ENCODE assay signal across 14 cellular contexts in the genomic region with DNA sequence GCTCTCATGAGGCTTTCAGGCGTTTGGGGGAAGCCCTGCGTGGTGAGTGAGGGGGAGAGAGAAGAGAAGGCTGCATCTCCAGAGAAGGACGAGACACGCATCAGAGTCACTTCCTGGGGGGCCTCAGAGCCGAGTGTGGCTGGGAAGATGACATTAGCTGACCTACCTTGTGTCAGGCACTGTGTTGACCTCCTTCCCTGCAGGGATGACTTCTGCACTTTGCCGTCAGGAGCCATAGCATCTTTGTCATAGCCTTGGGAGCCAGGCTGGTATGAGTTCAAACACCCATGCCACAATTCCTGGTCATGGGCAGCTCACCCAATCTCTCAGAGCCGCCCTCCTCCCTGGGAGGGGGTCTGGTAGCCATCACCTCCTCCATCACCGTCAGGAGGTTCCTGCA. TPM values are rescaled to one million over a fixed set of nuclear protein-coding genes. Genes with fewer than 3 reads are reported as not detected.
A peak's percentile ranks its signal among the peaks of the same experiment; 100 is the strongest.
DNase-seq lines count a peak whose midpoint lies in the region; ATAC-seq and TF ChIP-seq lines count a peak whose summit lies in the region.
"Had no signal": no experiment of that assay in that cellular context is flagged by ENCODE, and none has a peak within 500 bp of the region (broad histone marks: within the 10 kb centered on the region; RNA-seq: fewer than 3 reads in every experiment).

No MANE protein-coding gene starts in this region.

- H3K4me3 ChIP-seq in left ventricle myocardium inferior, result peak overlapping the region; percentile 31
- H3K4me3 ChIP-seq in right cardiac atrium (ENCODE audit: low read length), result no peak overlapping the region
- no peak overlapping the region for H3K4me3 ChIP-seq in uterus
- H3K4me3 ChIP-seq: mucosa of descending colon, thoracic aorta had no signal

- peak overlapping the region; percentile 97 for H3K27ac ChIP-seq in left ventricle myocardium inferior (replicated peaks)
- H3K27ac ChIP-seq in right cardiac atrium (ENCODE audit: low read length), result peak overlapping the region; percentile 59
- peak overlapping the region; percentile 84 to 96 for H3K27ac ChIP-seq in uterus

- 56% methylated on average over 8 of the region's 8 CpGs for WGBS in right cardiac atrium

- no peak for ATAC-seq in right cardiac atrium
- no peak for ATAC-seq in GM21526 (IDR thresholded peaks at IDR 0.05; ENCODE audit: low FRiP score, unreplicated experiment)
- ATAC-seq: activated naive CD4-positive, alpha-beta T cell treated with anti-CD3 and anti-CD28 coated beads, Interleukin-2, amount 50 U/mL, for 72 hours had no signal

- intact Hi-C loops in left ventricle myocardium inferior (cut with micrococcal nuclease), result no loop called here
- intact Hi-C loops in cardiac septum (cut with DNase I), result no loop called here
- intact Hi-C loops in right cardiac atrium (cut with DNase I), result no loop called here
- intact Hi-C loops in posterior vena cava (cut with DNase I), result no loop called here
- intact Hi-C loops in uterus (cut with DNase I; ENCODE audit: low total_unique reads), result no loop called here

- H3K4me1 ChIP-seq in left ventricle myocardium inferior, result peaks cover 99% of the 10 kb centered on the region
- peaks cover 27% of the 10 kb centered on the region for H3K4me1 ChIP-seq in right cardiac atrium (ENCODE audit: control insufficient read depth, insufficient read depth, low read length)
- H3K4me1 ChIP-seq in uterus, result peaks cover 7 to 31% of the 10 kb centered on the region in 2 donors

- no peaks in the 10 kb centered on the region for H3K27me3 ChIP-seq in left ventricle myocardium inferior (ENCODE audit: low read depth)
- no peaks in the 10 kb centered on the region for H3K27me3 ChIP-seq in right cardiac atrium (ENCODE audit: control insufficient read depth, insufficient read depth)
- H3K27me3 ChIP-seq in uterus, result no peaks in the 10 kb centered on the region

- no peak for TF ChIP-seq CTCF in left ventricle myocardium inferior (IDR thresholded peaks at IDR 0.05; ENCODE audit: borderline replicate concordance)
- no peak for TF ChIP-seq CTCF in uterus (IDR thresholded peaks at IDR 0.05)

- H3K9me3 ChIP-seq in left ventricle myocardium inferior (replicated peaks), result peaks cover 15% of the 10 kb centered on the region
- H3K9me3 ChIP-seq in right cardiac atrium (ENCODE audit: control insufficient read depth, low read length), result no peaks in the 10 kb centered on the region
- H3K9me3 ChIP-seq in uterus, result peaks cover 0 to 4% of the 10 kb centered on the region in 2 donors
- H3K9me3 ChIP-seq: thoracic aorta had no signal

- no peak for DNase-seq in left ventricle myocardium inferior
- DNase-seq in cardiac septum (ENCODE audit: low spot score), result no peak
- no peak for DNase-seq in right cardiac atrium
- peak; percentile 47 for DNase-seq in posterior vena cava (ENCODE audit: low spot score)
- no peak for DNase-seq in uterus
- DNase-seq in NOMO-1 treated with DMSO at 0.1 percent for 48 hours (lab: John Stamatoyannopoulos, UW; ENCODE audit: unreplicated experiment), result no peak
- DNase-seq in stimulated activated CD8-positive, alpha-beta memory T cell treated with anti-CD3 and anti-CD28 coated beads, Interleukin-4, amount 100 ng/mL, for 48 hours, result no peak
- DNase-seq: activated CD4-positive, CD25-positive, alpha-beta regulatory T cell treated with anti-CD3 and anti-CD28 coated beads, Interleukin-2, amount 50 U/mL, for 72 hours; cerebellar nuclear complex; Karpas-422; mucosa of descending colon had no signal

- peaks cover 17% of the 10 kb centered on the region for H3K36me3 ChIP-seq in left ventricle myocardium inferior
- H3K36me3 ChIP-seq in uterus, result no peaks in the 10 kb centered on the region
- H3K36me3 ChIP-seq: thoracic aorta had no signal

- TF ChIP-seq POLR2A in uterus (IDR thresholded peaks at IDR 0.05), result no peak

RNA-seq across cellular contexts. Expression of gene NEURL1B, which starts 17.3 kb away (rescaled TPM):
- total RNA-seq in left ventricle myocardium inferior (24.0 TPM), cardiac septum (19.7 TPM), right cardiac atrium (10 to 100 TPM; 13.2 to 23.1 (median 18.1) TPM), posterior vena cava (10 to 100 TPM; 32.9 to 38.6 TPM), uterus (100 to 1,000 TPM in 1 of 4 donors, 10 to 100 TPM in 3; 51.1 to 136 (median 74.1) TPM)
- 16.7 TPM for polyA plus RNA-seq in right cardiac atrium
